ENCODE assay signal across 31 cellular contexts in the genomic region with DNA sequence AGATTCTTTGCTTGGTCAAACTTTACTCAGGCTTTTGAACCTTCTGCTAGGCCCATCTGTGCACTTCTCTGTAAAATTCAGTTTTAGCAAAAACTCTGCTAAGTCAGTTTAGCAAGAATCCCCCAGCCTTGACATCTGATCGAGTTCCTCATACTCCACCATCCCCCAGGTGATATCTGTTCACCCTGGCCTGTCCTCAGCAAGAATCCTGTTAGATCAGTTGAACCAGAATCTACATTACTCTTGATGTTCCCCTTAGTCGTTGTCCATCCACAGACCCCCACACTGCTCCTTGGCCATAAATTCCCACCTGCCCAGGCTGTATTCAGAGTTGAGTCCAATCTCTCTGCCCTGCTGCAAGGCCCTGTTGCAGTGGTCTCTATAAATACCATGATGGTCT.
"Had no signal": no experiment of that assay in that cellular context is flagged by ENCODE, and none has a peak within 500 bp of the region (broad histone marks: within the 10 kb centered on the region; RNA-seq: fewer than 3 reads in every experiment).

No MANE protein-coding gene starts in this region.

- H3K9me3 Mint-ChIP-seq: activated B cell treated with CpG ODN at 0.5 μM for 24 hours; activated CD4-positive, alpha-beta memory T cell treated with anti-CD3 and anti-CD28 coated beads, Interleukin-2, amount 10 ng/mL, durations not matched to agents 7 days and 5 days; activated CD4-positive, alpha-beta T cell treated with anti-CD3 and anti-CD28 coated beads, Interleukin-2, amount 10 ng/mL, durations not matched to agents 24 days and 14 days; activated naive CD4-positive, alpha-beta T cell treated with anti-CD3 and anti-CD28 coated beads for 36 hours; activated naive CD4-positive, alpha-beta T cell treated with anti-CD3 and anti-CD28 coated beads, Interleukin-2, amount 50 U/mL, for 72 hours; activated naive CD8-positive, alpha-beta T cell treated with anti-CD3 and anti-CD28 coated beads, Interleukin-2, amount 10 ng/mL, durations not matched to agents 7 days and 5 days; activated T-cell treated with anti-CD3 and anti-CD28 coated beads, Interleukin-2, amount 50 U/mL, for 4 hours; activated T-helper 17 cell treated with anti-CD3 and anti-CD28 coated beads, Interleukin-2, amount 50 U/mL, for 72 hours; T-helper 2 cell treated with Interferon-gamma antibody and Interleukin-4, amounts not matched to agents 5 μg/mL and 100 μg/mL, for 36 hours had no signal

- H3K27me3 Mint-ChIP-seq: activated B cell treated with CpG ODN at 0.5 μM for 24 hours; activated T-helper 17 cell treated with anti-CD3 and anti-CD28 coated beads, Interleukin-2, amount 50 U/mL, for 72 hours; brain had no signal

- H3K4me1 Mint-ChIP-seq: activated B cell treated with CpG ODN at 0.5 μM for 24 hours; activated CD4-positive, alpha-beta memory T cell treated with anti-CD3 and anti-CD28 coated beads, Interleukin-2, amount 10 ng/mL, durations not matched to agents 7 days and 5 days; activated CD4-positive, alpha-beta T cell treated with anti-CD3 and anti-CD28 coated beads, Interleukin-2, amount 10 ng/mL, durations not matched to agents 24 days and 14 days; activated T-helper 17 cell treated with anti-CD3 and anti-CD28 coated beads, Interleukin-2, amount 50 U/mL, for 72 hours; brain; T-helper 17 cell had no signal

- FAIRE-seq: endothelial cell of umbilical vein had no signal

- DNase-seq: activated B cell treated with CpG ODN at 0.5 μM for 24 hours; activated CD4-positive, alpha-beta memory T cell treated with anti-CD3 and anti-CD28 coated beads, Interleukin-2, amount 10 ng/mL, durations not matched to agents 7 days and 5 days; activated CD4-positive, alpha-beta T cell treated with anti-CD3 and anti-CD28 coated beads, Interleukin-2, amount 10 ng/mL, durations not matched to agents 24 days and 14 days; activated CD4-positive, alpha-beta T cell treated with anti-CD3 and anti-CD28 coated beads, Interleukin-2, amount 50 U/mL, for 4 hours; activated effector memory CD4-positive, alpha-beta T cell treated with Interleukin-2 at 50 U/mL for 16 hours; activated gamma-delta T cell treated with Interleukin-2 at 50 U/mL for 16 hours; activated naive CD4-positive, alpha-beta T cell treated with anti-CD3 and anti-CD28 coated beads for 36 hours; activated naive CD8-positive, alpha-beta T cell treated with anti-CD3 and anti-CD28 coated beads, Interleukin-2, amount 10 ng/mL, durations not matched to agents 7 days and 5 days; activated T-cell treated with anti-CD3 and anti-CD28 coated beads, Interleukin-2, amount 50 U/mL, for 4 hours; central memory CD4-positive, alpha-beta T cell; cerebellar nuclear complex; colonic mucosa; effector CD8-positive, alpha-beta T cell; esophagus squamous epithelium; foreskin melanocyte; heart right ventricle; T-helper 1 cell; T-helper 17 cell; T1000; WERI-Rb-1 had no signal

- H3K36me3 ChIP-seq: ascending aorta, breast epithelium, cardiac muscle cell, colonic mucosa, esophagus squamous epithelium, gastroesophageal sphincter, heart right ventricle, WERI-Rb-1 had no signal

- H3K27ac Mint-ChIP-seq: activated B cell treated with CpG ODN at 0.5 μM for 24 hours; activated CD4-positive, alpha-beta memory T cell treated with anti-CD3 and anti-CD28 coated beads, Interleukin-2, amount 10 ng/mL, durations not matched to agents 7 days and 5 days; activated CD4-positive, alpha-beta T cell treated with anti-CD3 and anti-CD28 coated beads, Interleukin-2, amount 10 ng/mL, durations not matched to agents 24 days and 14 days; activated naive CD4-positive, alpha-beta T cell treated with anti-CD3 and anti-CD28 coated beads for 36 hours; activated naive CD4-positive, alpha-beta T cell treated with anti-CD3 and anti-CD28 coated beads, Interleukin-2, amount 50 U/mL, for 72 hours; activated naive CD8-positive, alpha-beta T cell treated with anti-CD3 and anti-CD28 coated beads, Interleukin-2, amount 10 ng/mL, durations not matched to agents 7 days and 5 days; activated T-helper 17 cell treated with anti-CD3 and anti-CD28 coated beads, Interleukin-2, amount 50 U/mL, for 72 hours; brain; T-helper 17 cell; T-helper 2 cell treated with Interferon-gamma antibody and Interleukin-4, amounts not matched to agents 5 μg/mL and 100 μg/mL, for 36 hours had no signal

- H3K36me3 Mint-ChIP-seq: activated naive CD4-positive, alpha-beta T cell treated with anti-CD3 and anti-CD28 coated beads, Interleukin-2, amount 50 U/mL, for 72 hours; activated naive CD8-positive, alpha-beta T cell treated with anti-CD3 and anti-CD28 coated beads, Interleukin-2, amount 10 ng/mL, durations not matched to agents 7 days and 5 days; brain had no signal

- H3K4me3 ChIP-seq: ascending aorta, breast epithelium, cardiac muscle cell, colonic mucosa, esophagus squamous epithelium, gastroesophageal sphincter, heart right ventricle had no signal

- H3K9me3 ChIP-seq: ascending aorta, breast epithelium, colonic mucosa, esophagus squamous epithelium, gastroesophageal sphincter, heart right ventricle had no signal

- H3K27ac ChIP-seq: ascending aorta, breast epithelium, cardiac muscle cell, colonic mucosa, epithelial cell of prostate, esophagus squamous epithelium, gastroesophageal sphincter, heart right ventricle, WERI-Rb-1 had no signal

- ATAC-seq: activated CD4-positive, CD25-positive, alpha-beta regulatory T cell treated with anti-CD3 and anti-CD28 coated beads, Interleukin-2, amount 50 U/mL, for 24 hours; activated T-cell treated with anti-CD3 and anti-CD28 coated beads, Interleukin-2, amount 50 U/mL, for 4 hours; activated T-helper 17 cell treated with anti-CD3 and anti-CD28 coated beads, Interleukin-2, amount 50 U/mL, for 72 hours; gastroesophageal sphincter; heart right ventricle; T-helper 17 cell had no signal

- H3K4me1 ChIP-seq: ascending aorta, breast epithelium, colonic mucosa, esophagus squamous epithelium, gastroesophageal sphincter, heart right ventricle had no signal

- H3K4me3 Mint-ChIP-seq: activated B cell treated with CpG ODN at 0.5 μM for 24 hours; activated CD4-positive, alpha-beta memory T cell treated with anti-CD3 and anti-CD28 coated beads, Interleukin-2, amount 10 ng/mL, durations not matched to agents 7 days and 5 days; activated CD4-positive, alpha-beta T cell treated with anti-CD3 and anti-CD28 coated beads, Interleukin-2, amount 10 ng/mL, durations not matched to agents 24 days and 14 days; activated naive CD4-positive, alpha-beta T cell treated with anti-CD3 and anti-CD28 coated beads for 36 hours; activated naive CD8-positive, alpha-beta T cell treated with anti-CD3 and anti-CD28 coated beads, Interleukin-2, amount 10 ng/mL, durations not matched to agents 7 days and 5 days; activated T-cell treated with anti-CD3 and anti-CD28 coated beads, Interleukin-2, amount 50 U/mL, for 4 hours; activated T-helper 17 cell treated with anti-CD3 and anti-CD28 coated beads, Interleukin-2, amount 50 U/mL, for 72 hours; brain; T-helper 17 cell; T-helper 2 cell treated with Interferon-gamma antibody and Interleukin-4, amounts not matched to agents 5 μg/mL and 100 μg/mL, for 36 hours had no signal

- H3K27me3 ChIP-seq: ascending aorta, cardiac muscle cell, colonic mucosa, esophagus squamous epithelium, gastroesophageal sphincter had no signal
